10 cellular contexts compared by ENCODE assay signal in genomic region chr2:165778653-165779451, GRCh38. TPM values are rescaled to one million over a fixed set of nuclear protein-coding genes. Genes with fewer than 3 reads are reported as not detected.
DNase-seq lines count a peak whose midpoint lies in the region; ATAC-seq and TF ChIP-seq lines count a peak whose summit lies in the region.
"Had no signal": no experiment of that assay in that cellular context is flagged by ENCODE, and none has a peak within 500 bp of the region (broad histone marks: within the 10 kb centered on the region; RNA-seq: fewer than 3 reads in every experiment).

No MANE protein-coding gene starts in this region.

- H3K27me3 ChIP-seq in SK-N-SH (ENCODE audit: insufficient read depth) (no peaks in the 10 kb centered on the region), colonic mucosa (no peaks in the 10 kb centered on the region)

- peaks cover 4% of the 10 kb centered on the region; the same call in 1 of the 2 replicates for H3K9me3 ChIP-seq in SK-N-SH
- no peaks in the 10 kb centered on the region for H3K9me3 ChIP-seq in colonic mucosa

- CTCF ChIA-PET in SK-N-SH (lab: Yijun Ruan, JAX): interaction anchor here (1.0 to 1.5 kb wide), 4 partner anchors 8 to 377 kb away, joined by 3 to 6 read pairs (median 4); no protein-coding TSS in a partner anchor

- no peak overlapping the region for H3K4me2 ChIP-seq in SK-N-SH

- no peaks in the 10 kb centered on the region for H3F3A ChIP-seq in SK-N-SH (replicated peaks; ENCODE audit: insufficient read depth)

- no peak overlapping the region for H2AFZ ChIP-seq in SK-N-SH (ENCODE audit: low read depth)

- peak; percentile 25; the same call in 1 of the 2 replicates for TF ChIP-seq RAD21 in SK-N-SH (IDR thresholded peaks at IDR 0.05; ENCODE audit: low read length)

- H3K79me2 ChIP-seq in SK-N-SH (ENCODE audit: insufficient read depth): no peaks in the 10 kb centered on the region

- no peak for TF ChIP-seq EP300 in SK-N-SH (IDR thresholded peaks at IDR 0.05; ENCODE audit: borderline replicate concordance in 1 of 2, low read depth in 1 of 2, low read length in 1 of 2)

- no peak overlapping the region for H3K4me3 Mint-ChIP-seq in progenitor cell of endocrine pancreas (ENCODE audit: low read depth)
- no peak overlapping the region for H3K4me3 Mint-ChIP-seq in activated T-helper 17 cell treated with anti-CD3 and anti-CD28 coated beads, Interleukin-2, amount 50 U/mL, for 72 hours
- H3K4me3 Mint-ChIP-seq: activated naive CD4-positive, alpha-beta T cell treated with anti-CD3 and anti-CD28 coated beads, Interleukin-2, amount 50 U/mL, for 24 hours had no signal

- no peak overlapping the region for H3K4me3 ChIP-seq in SK-N-SH (ENCODE audit: low read depth in 2 of 2, low read length in 1 of 2)
- H3K4me3 ChIP-seq in colonic mucosa: no peak overlapping the region
- H3K4me3 ChIP-seq: lung had no signal

- no peak; the same call in 1 of the 2 replicates for TF ChIP-seq CTCF in SK-N-SH (IDR thresholded peaks at IDR 0.05)
- TF ChIP-seq CTCF in colonic mucosa (IDR thresholded peaks at IDR 0.05): peak; percentile 30
- peak; percentile 39 for TF ChIP-seq CTCF in progenitor cell of endocrine pancreas (IDR thresholded peaks at IDR 0.05; ENCODE audit: unreplicated experiment)

- DNase-seq in SK-N-SH (no peak), Kasumi-1 (lab: John Stamatoyannopoulos, UW) (peak; percentile 81 to 91), colonic mucosa (no peak), progenitor cell of endocrine pancreas (ENCODE audit: low spot score, unreplicated experiment) (no peak), mesenteric fat pad (ENCODE audit: low spot score) (no peak)

- POLR2A ChIA-PET in SK-N-SH (lab: Yijun Ruan, JAX): no interaction called here

- no peak overlapping the region for H3K9ac ChIP-seq in SK-N-SH
- no peak overlapping the region for H3K9ac ChIP-seq in colonic mucosa (ENCODE audit: low read depth in 2 of 2, low read length in 2 of 2)

- H3K27ac ChIP-seq in SK-N-SH (ENCODE audit: low read depth in 2 of 2, low read length in 1 of 2) (no peak overlapping the region), colonic mucosa (no peak overlapping the region)

- H3K4me1 ChIP-seq in SK-N-SH (ENCODE audit: control insufficient read depth in 1 of 2, insufficient read depth in 2 of 2, low read depth in 1 of 2, low read length in 1 of 2) (no peaks in the 10 kb centered on the region; a peak in 1 of 4 replicates), colonic mucosa (peaks cover 8% of the 10 kb centered on the region)

- H3K27me3 Mint-ChIP-seq in progenitor cell of endocrine pancreas: no peaks in the 10 kb centered on the region
- H3K27me3 Mint-ChIP-seq in activated T-helper 17 cell treated with anti-CD3 and anti-CD28 coated beads, Interleukin-2, amount 50 U/mL, for 72 hours: no peaks in the 10 kb centered on the region

- WGBS in SK-N-SH (ENCODE audit: low lambda C conversion rate): 74% methylated on average over 2 of the region's 4 CpGs

- H3K9me2 ChIP-seq in SK-N-SH: no peaks in the 10 kb centered on the region

- no peak overlapping the region for H3K27ac Mint-ChIP-seq in progenitor cell of endocrine pancreas
- no peak overlapping the region for H3K27ac Mint-ChIP-seq in activated T-helper 17 cell treated with anti-CD3 and anti-CD28 coated beads, Interleukin-2, amount 50 U/mL, for 72 hours
- H3K27ac Mint-ChIP-seq: activated naive CD4-positive, alpha-beta T cell treated with anti-CD3 and anti-CD28 coated beads, Interleukin-2, amount 50 U/mL, for 24 hours had no signal

- H3K36me3 ChIP-seq in SK-N-SH (replicated peaks in 1 of 2; ENCODE audit: control insufficient read depth in 1 of 2, insufficient read depth in 2 of 2, low read length in 1 of 2) (peaks cover 0 to 5% of the 10 kb centered on the region in 2 experiments), colonic mucosa (no peaks in the 10 kb centered on the region)

- no peaks in the 10 kb centered on the region for H4K20me1 ChIP-seq in SK-N-SH (ENCODE audit: insufficient read depth)

- H3K4me1 Mint-ChIP-seq in progenitor cell of endocrine pancreas (ENCODE audit: low read depth): peaks cover 14% of the 10 kb centered on the region
- peaks cover 5% of the 10 kb centered on the region for H3K4me1 Mint-ChIP-seq in activated T-helper 17 cell treated with anti-CD3 and anti-CD28 coated beads, Interleukin-2, amount 50 U/mL, for 72 hours
- H3K4me1 Mint-ChIP-seq: activated naive CD4-positive, alpha-beta T cell treated with anti-CD3 and anti-CD28 coated beads, Interleukin-2, amount 50 U/mL, for 24 hours had no signal

- intact Hi-C loops in colonic mucosa (cut with DNase I): loop anchor here (10.0 kb wide), 1 partner anchor 96 kb away; no protein-coding TSS in a partner anchor

- H3K36me3 Mint-ChIP-seq in progenitor cell of endocrine pancreas (ENCODE audit: insufficient read depth): peaks cover 15% of the 10 kb centered on the region
- no peaks in the 10 kb centered on the region for H3K36me3 Mint-ChIP-seq in activated T-helper 17 cell treated with anti-CD3 and anti-CD28 coated beads, Interleukin-2, amount 50 U/mL, for 72 hours (ENCODE audit: low read depth)

- peaks cover 9% of the 10 kb centered on the region for H3K9me3 Mint-ChIP-seq in progenitor cell of endocrine pancreas (ENCODE audit: low read depth)
- H3K9me3 Mint-ChIP-seq in activated T-helper 17 cell treated with anti-CD3 and anti-CD28 coated beads, Interleukin-2, amount 50 U/mL, for 72 hours: no peaks in the 10 kb centered on the region

- ATAC-seq in SK-N-SH treated with all-trans-retinoic acid at 6 μM for 48 hours: no peak
- no peak for ATAC-seq in HG03460 (IDR thresholded peaks at IDR 0.05; ENCODE audit: unreplicated experiment)
- ATAC-seq in activated T-helper 17 cell treated with anti-CD3 and anti-CD28 coated beads, Interleukin-2, amount 50 U/mL, for 72 hours (replicated peaks): no peak

TF ChIP-seq in SK-N-SH, 30 proteins besides CTCF, POLR2A, EP300 and RAD21 (continues in another document):
- no peak for TF ChIP-seq NFIC (IDR thresholded peaks at IDR 0.05; ENCODE audit: borderline replicate concordance)
- no peak for TF ChIP-seq MEF2A (IDR thresholded peaks at IDR 0.05; ENCODE audit: borderline replicate concordance, low read depth)
- TF ChIP-seq PBX3 (IDR thresholded peaks at IDR 0.05): no peak
- no peak for TF ChIP-seq TEAD4 (IDR thresholded peaks at IDR 0.05; ENCODE audit: borderline replicate concordance, insufficient read depth)
- TF ChIP-seq YY1 (IDR thresholded peaks at IDR 0.05; ENCODE audit: low read depth): no peak
- no peak for TF ChIP-seq USF1 (IDR thresholded peaks at IDR 0.05; ENCODE audit: borderline replicate concordance, low read depth)
- TF ChIP-seq RCOR1 (IDR thresholded peaks at IDR 0.05; ENCODE audit: low read length): no peak
- TF ChIP-seq TAF1 (IDR thresholded peaks at IDR 0.05; ENCODE audit: borderline replicate concordance, low read depth, low read length): no peak

TF ChIP-seq in SK-N-SH treated with all-trans-retinoic acid at 6 μM for 48 hours, 23 proteins besides CTCF, POLR2A, EP300 and RAD21:
- TF ChIP-seq ISL1 (CRISPR knock-in tag; IDR thresholded peaks at IDR 0.05): no peak

RNA-seq across cellular contexts. Expression of gene GALNT3, which starts 15.2 kb away (rescaled TPM):
- 0.05 and 0.26 TPM in 2 replicates for polyA plus RNA-seq in SK-N-SH (2012; rRNA removed)
- polyA plus RNA-seq in SK-N-SH (2012; cell fraction: cytosol; rRNA removed): 0.01 and 0.03 TPM in 2 replicates
- polyA plus RNA-seq in SK-N-SH (2012; cell fraction: nucleus; rRNA removed): 0.63 and 1.4 TPM in 2 replicates
- total RNA-seq in colonic mucosa (100 to 1,000 TPM in 1 of 2 donors, 10 to 100 TPM in 1; 86.2 to 117 TPM), progenitor cell of endocrine pancreas (18.4 and 20.2 TPM in 2 replicates), mesenteric fat pad (1.1 TPM)
- total RNA-seq in activated T-helper 17 cell treated with anti-CD3 and anti-CD28 coated beads, Interleukin-2, amount 50 U/mL, for 72 hours: 10 to 100 TPM in 1 of 2 donors, 1 to 10 TPM in 1; 8.9 to 10.8 TPM

Comparison
In these comparisons a context has a peak if more than half of its experiments do, and no peak if none do; other contexts are left out.
1. DNase-seq: peak in Kasumi-1 (2 of 2); none in SK-N-SH (single experiment), colonic mucosa (single experiment), progenitor cell of endocrine pancreas (single experiment) and mesenteric fat pad (single experiment).